1 cellular context compared by ENCODE assay signal in the genomic region with DNA sequence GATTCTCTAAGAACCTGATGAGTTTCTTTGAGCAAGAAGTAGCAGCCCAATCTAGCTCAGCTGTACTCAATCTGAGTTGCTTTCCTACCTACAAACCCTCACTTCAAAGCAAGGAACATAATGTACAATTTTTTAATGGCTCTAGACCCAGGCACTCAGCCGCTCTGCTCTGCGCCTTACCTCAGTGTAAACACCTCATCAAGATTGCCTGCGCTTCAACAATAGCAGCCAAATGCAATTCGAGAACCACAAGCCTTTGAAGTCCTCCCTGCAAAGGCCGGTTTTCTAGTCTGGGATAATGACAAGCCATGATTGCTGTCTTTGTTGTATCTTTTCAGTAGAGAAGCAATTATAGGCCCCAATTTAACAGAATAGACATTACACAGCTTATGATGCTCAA.
TF ChIP-seq lines count a peak whose summit lies in the region.

No MANE protein-coding gene starts in this region.

TF ChIP-seq in WTC11, 78 proteins besides CTCF, POLR2A, EP300 and RAD21 (continued from another document):
- TF ChIP-seq ZNF263 (CRISPR knock-in tag; IDR thresholded peaks at IDR 0.05; ENCODE audit: low read depth) = no peak
- no peak for TF ChIP-seq ZNF671 (CRISPR knock-in tag; IDR thresholded peaks at IDR 0.05)
TF ChIP-seq in WTC11: peak in this region for 0.
